In genomic region chr2:218400930-218401833, GRCh38 we compare ENCODE assay signal across 9 cellular contexts. TPM values are rescaled to one million over a fixed set of nuclear protein-coding genes. Genes with fewer than 3 reads are reported as not detected.
A peak's percentile ranks its signal among the peaks of the same experiment; 100 is the strongest.
DNase-seq lines count a peak whose midpoint lies in the region; ATAC-seq, FAIRE-seq and TF ChIP-seq lines count a peak whose summit lies in the region.
"Had no signal": no experiment of that assay in that cellular context is flagged by ENCODE, and none has a peak within 500 bp of the region (broad histone marks: within the 10 kb centered on the region; RNA-seq: fewer than 3 reads in every experiment).

No MANE protein-coding gene starts in this region.

- H3K4me1 ChIP-seq in A549 (peaks cover 44% of the 10 kb centered on the region), KMS-11 (ENCODE audit: low read depth, poor library complexity, severe bottlenecking) (peaks cover 19% of the 10 kb centered on the region), mononuclear cell (ENCODE audit: insufficient read depth, low read length) (peaks cover 83% of the 10 kb centered on the region)

- peaks cover 17% of the 10 kb centered on the region; the same call in 1 of the 2 replicates for H3K79me2 ChIP-seq in KMS-11 (ENCODE audit: insufficient read depth, low read depth)

- no peak for TF ChIP-seq CTCF in A549 (IDR thresholded peaks at IDR 0.05)
- TF ChIP-seq CTCF in KMS-11 (conservative IDR thresholded peaks at IDR 0.05; ENCODE audit: low read depth, low read length), result no peak
- no peak for TF ChIP-seq CTCF in choroid plexus epithelial cell (conservative IDR thresholded peaks at IDR 0.05; ENCODE audit: low read depth, low read length)

- POLR2A ChIA-PET in A549 (lab: Yijun Ruan, JAX), result interaction anchor here (0.6 kb wide), 1 partner anchor 220 kb away, joined by 7 read pairs; no protein-coding TSS in a partner anchor

- H3K27me3 ChIP-seq in KMS-11 (ENCODE audit: insufficient read depth, low read depth) (no peaks in the 10 kb centered on the region), mononuclear cell (ENCODE audit: insufficient read depth, low read length) (no peaks in the 10 kb centered on the region)

- no peaks in the 10 kb centered on the region for H3K36me3 ChIP-seq in KMS-11 (ENCODE audit: insufficient read depth)

- peak overlapping the region; percentile 97; the same call in 1 of the 2 replicates for H3K9ac ChIP-seq in KMS-11

- FAIRE-seq in A549 (lab: Jason Lieb, UNC), result no peak
- FAIRE-seq: GM18507 had no signal

- TF ChIP-seq RAD21 in A549 (conservative IDR thresholded peaks at IDR 0.05 in 1 of 2, IDR thresholded peaks at IDR 0.05 in 1 of 2), result no peak

- ATAC-seq in A549, result no peak
- no peak for ATAC-seq in HG02759 (IDR thresholded peaks at IDR 0.05; ENCODE audit: unreplicated experiment)
- ATAC-seq in GM21526 (IDR thresholded peaks at IDR 0.05; ENCODE audit: low FRiP score, unreplicated experiment), result no peak

- TF ChIP-seq EP300 in A549 (IDR thresholded peaks at IDR 0.05), result no peak

- H3K9me3 ChIP-seq in A549, result no peaks in the 10 kb centered on the region
- no peaks in the 10 kb centered on the region for H3K9me3 ChIP-seq in mononuclear cell (ENCODE audit: low read depth, low read length)

- no peaks in the 10 kb centered on the region for H4K20me1 ChIP-seq in KMS-11 (ENCODE audit: insufficient read depth)

- no peak for TF ChIP-seq POLR2A in A549 (IDR thresholded peaks at IDR 0.05; ENCODE audit: low read length)

- peak overlapping the region; percentile 98 to 100 for H3K27ac ChIP-seq in A549
- peak overlapping the region; percentile 11; the same call in 1 of the 2 replicates for H3K27ac ChIP-seq in KMS-11

- CTCF ChIA-PET in A549 (lab: Yijun Ruan, JAX), result interaction anchor here (0.8 to 1.1 kb wide), 3 partner anchors 63 to 99 kb away, joined by 3 to 4 read pairs (median 3); no protein-coding TSS in a partner anchor

- H3K4me3 ChIP-seq in A549, result peak overlapping the region; percentile 94
- no peak overlapping the region for H3K4me3 ChIP-seq in KMS-11 (IDR thresholded peaks at IDR 0.05; ENCODE audit: insufficient read depth, low read depth, low read length)
- H3K4me3 ChIP-seq in choroid plexus epithelial cell (ENCODE audit: low read depth, low read length), result peak overlapping the region; percentile 82
- peak overlapping the region; percentile 85 for H3K4me3 ChIP-seq in mononuclear cell (ENCODE audit: low read length)

- peak overlapping the region; percentile 90 for H3K4me2 ChIP-seq in A549
- H3K4me2 ChIP-seq in KMS-11, result peak overlapping the region; percentile 48

- DNase-seq in A549 (ENCODE audit: low read depth in 1 of 2, low spot score in 1 of 2) (peak in 1 of 2 experiments; percentile 14), choroid plexus epithelial cell (ENCODE audit: low read depth) (no peak), D341Med (ENCODE audit: low spot score) (no peak), GDM1 (lab: John Stamatoyannopoulos, UW) (no peak)

- no peak overlapping the region for H2AFZ ChIP-seq in KMS-11 (ENCODE audit: low read depth)

- WGBS in A549 (ENCODE audit: missing lambda C conversion rate), result 83% methylated on average over 12 of the region's 24 CpGs

TF ChIP-seq in A549, 52 proteins besides CTCF, POLR2A, EP300 and RAD21:
- TF ChIP-seq NPAS2 (CRISPR knock-in tag; IDR thresholded peaks at IDR 0.05; ENCODE audit: borderline replicate concordance), result no peak
- TF ChIP-seq PBX3 (IDR thresholded peaks at IDR 0.05), result no peak
- no peak for TF ChIP-seq FOSL2 (IDR thresholded peaks at IDR 0.05)
- no peak for TF ChIP-seq FOSL2 (CRISPR knock-in tag; IDR thresholded peaks at IDR 0.05)
- TF ChIP-seq EHMT2 (IDR thresholded peaks at IDR 0.05; ENCODE audit: low read depth), result no peak
- TF ChIP-seq NR3C1 (IDR thresholded peaks at IDR 0.05), result no peak
- no peak for TF ChIP-seq HEYL (CRISPR knock-in tag; IDR thresholded peaks at IDR 0.05)
- TF ChIP-seq JUNB (IDR thresholded peaks at IDR 0.05), result no peak
- no peak for TF ChIP-seq FOXS1 (CRISPR knock-in tag; IDR thresholded peaks at IDR 0.05)
- no peak for TF ChIP-seq SREBF2 (IDR thresholded peaks at IDR 0.05)
- TF ChIP-seq GATA3 (IDR thresholded peaks at IDR 0.05; ENCODE audit: borderline replicate concordance), result no peak
- TF ChIP-seq SMC3 (IDR thresholded peaks at IDR 0.05), result no peak
- TF ChIP-seq CBX8 (IDR thresholded peaks at IDR 0.05), result no peak
- no peak for TF ChIP-seq EHF (CRISPR knock-in tag; IDR thresholded peaks at IDR 0.05)
- no peak for TF ChIP-seq USF2 (IDR thresholded peaks at IDR 0.05)
- no peak for TF ChIP-seq BCL3 (IDR thresholded peaks at IDR 0.05)
- TF ChIP-seq NFE2L2 (conservative IDR thresholded peaks at IDR 0.05; ENCODE audit: low read length), result no peak
- no peak for TF ChIP-seq BHLHE40 (IDR thresholded peaks at IDR 0.05; ENCODE audit: low read depth, low read length)
- TF ChIP-seq E2F6 (IDR thresholded peaks at IDR 0.05; ENCODE audit: borderline replicate concordance, low read depth), result no peak
- TF ChIP-seq PHF8 (IDR thresholded peaks at IDR 0.05; ENCODE audit: borderline replicate concordance, low read depth), result no peak

RNA-seq across cellular contexts. Expression of gene CTDSP1, which starts 1.5 kb away (rescaled TPM):
- polyA plus RNA-seq in A549 (2011; rRNA removed) (50.3 and 64.3 TPM in 2 replicates), A549 (2017; fragmentation: RNase III; extraction: RNeasy Plus Mini Kit Qiagen cat#74134 plus additional on column Dnase treatment) (34.6 to 42.8 TPM (median 39.5 TPM) in 3 replicates)
- 80.1 and 110 TPM in 2 replicates for polyA plus RNA-seq in A549 (2012; cell fraction: cytosol; rRNA removed)
- 128 and 139 TPM in 2 replicates for polyA plus RNA-seq in A549 (2012; cell fraction: nucleus; rRNA removed)
- 110 and 115 TPM in 2 replicates for polyA minus RNA-seq in A549 (2011; rRNA and poly(A)+ RNA removed)
- total RNA-seq in mononuclear cell, result 59.7 TPM

RNA-seq across cellular contexts. Expression of gene VIL1, which starts 17.7 kb away (rescaled TPM):
- 2.3 and 3.7 TPM in 2 replicates for polyA plus RNA-seq in A549 (2011; rRNA removed)
- 0.67 and 0.89 TPM in 2 replicates for polyA plus RNA-seq in A549 (2012; cell fraction: cytosol; rRNA removed)
- polyA plus RNA-seq in A549 (2012; cell fraction: nucleus; rRNA removed), result 1.2 and 1.9 TPM in 2 replicates
- polyA plus RNA-seq in A549 (2017; fragmentation: RNase III; extraction: RNeasy Plus Mini Kit Qiagen cat#74134 plus additional on column Dnase treatment), result 1.2 to 1.9 TPM (median 1.9 TPM) in 3 replicates
- polyA minus RNA-seq in A549 (2011; rRNA and poly(A)+ RNA removed), result 4.9 and 6.1 TPM in 2 replicates
- 2.1 TPM for total RNA-seq in mononuclear cell

RNA-seq across cellular contexts. Expression of gene SLC11A1, which starts 19.1 kb away (rescaled TPM):
- polyA plus RNA-seq in A549 (2011; rRNA removed) (0.36 and 0.52 TPM in 2 replicates), A549 (2017; fragmentation: RNase III; extraction: RNeasy Plus Mini Kit Qiagen cat#74134 plus additional on column Dnase treatment) (0.11 to 0.18 TPM (median 0.14 TPM) in 3 replicates)
- 0.21 and 0.22 TPM in 2 replicates for polyA plus RNA-seq in A549 (2012; cell fraction: cytosol; rRNA removed)
- 0.55 and 2.4 TPM in 2 replicates for polyA plus RNA-seq in A549 (2012; cell fraction: nucleus; rRNA removed)
- 1.2 and 1.5 TPM in 2 replicates for polyA minus RNA-seq in A549 (2011; rRNA and poly(A)+ RNA removed)
- 126 TPM for total RNA-seq in mononuclear cell

RNA-seq across cellular contexts. Expression of gene CATIP, which starts 44.5 kb away (rescaled TPM):
- polyA plus RNA-seq in A549 (2011; rRNA removed) (0.17 and 0.41 TPM in 2 replicates), A549 (2017; fragmentation: RNase III; extraction: RNeasy Plus Mini Kit Qiagen cat#74134 plus additional on column Dnase treatment) (0.09 to 0.15 TPM in 2 of 3 replicates, not detected in the other)
- 0.14 and 0.20 TPM in 2 replicates for polyA plus RNA-seq in A549 (2012; cell fraction: cytosol; rRNA removed)
- polyA plus RNA-seq in A549 (2012; cell fraction: nucleus; rRNA removed), result 0.33 and 0.34 TPM in 2 replicates
- polyA minus RNA-seq in A549 (2011; rRNA and poly(A)+ RNA removed), result 1.9 and 2.0 TPM in 2 replicates
- total RNA-seq in mononuclear cell, result not detected
